Comparison of ENCODE assay signal across 24 cellular contexts in genomic region chr10:94370501-94370900, GRCh38. TPM values are rescaled to one million over a fixed set of nuclear protein-coding genes. Genes with fewer than 3 reads are reported as not detected.
DNase-seq lines count a peak whose midpoint lies in the region; ATAC-seq and TF ChIP-seq lines count a peak whose summit lies in the region.
"Had no signal": no experiment of that assay in that cellular context is flagged by ENCODE, and none has a peak within 500 bp of the region (broad histone marks: within the 10 kb centered on the region; RNA-seq: fewer than 3 reads in every experiment).

No MANE protein-coding gene starts in this region.

- H4K20me1 ChIP-seq in osteoblast (ENCODE audit: insufficient read depth, low read length): no peaks in the 10 kb centered on the region

- peaks cover 14% of the 10 kb centered on the region for H3K27me3 ChIP-seq in osteoblast (ENCODE audit: insufficient read depth, low read length)
- H3K27me3 ChIP-seq: MG63 had no signal

- TF ChIP-seq CTCF in osteoblast (IDR thresholded peaks at IDR 0.05; ENCODE audit: extremely low read depth, low read depth, low read length) (no peak), glutamatergic neuron (IDR thresholded peaks at IDR 0.05; ENCODE audit: partially characterized antibody, unreplicated experiment) (no peak)

- H3K9me3 Mint-ChIP-seq in glutamatergic neuron (ENCODE audit: unreplicated experiment): no peaks in the 10 kb centered on the region
- H3K9me3 Mint-ChIP-seq: CD8-positive, alpha-beta T cell had no signal

- no peaks in the 10 kb centered on the region for H3K4me1 ChIP-seq in osteoblast (ENCODE audit: insufficient read depth, low read length)

- DNase-seq in Ammon's horn (ENCODE audit: low spot score) (peak; percentile 86), caudate nucleus (lab: John Stamatoyannopoulos, UW) (peak in 21 of 61 donors; percentile 3 to 74 (median 23)), hippocampal formation (lab: John Stamatoyannopoulos, UW) (peak; percentile 18 to 89), osteoblast (ENCODE audit: insufficient read length, low spot score, missing footprints) (peak; percentile 35), glutamatergic neuron (no peak), HT-29 (ENCODE audit: low spot score) (no peak)
- DNase-seq: Calu3; CD8-positive, alpha-beta T cell; DMS153; H7; MG63; NCI-H1417; NCI-H1694 treated with DMSO at 0.1 percent for 48 hours; NCI-H446 treated with DMSO at 0.1 percent for 48 hours; NCI-H526 treated with DMSO at 0.1 percent for 48 hours; PC-9; RPMI8226; SHP77 had no signal

- H3K4me3 ChIP-seq in osteoblast (ENCODE audit: insufficient read depth, low read length): no peak overlapping the region
- H3K4me3 ChIP-seq: K562, MG63, PC-9, SK-N-MC had no signal

- no peak overlapping the region for H3K4me2 ChIP-seq in osteoblast (ENCODE audit: insufficient read depth, low read length)
- H3K4me2 ChIP-seq: PC-9 had no signal

- H3K27ac ChIP-seq in caudate nucleus (ENCODE audit: low read depth, low read length) (peak overlapping the region; percentile 97), osteoblast (ENCODE audit: low read depth, low read length) (no peak overlapping the region)
- H3K27ac ChIP-seq: 22Rv1, PC-9, SK-N-MC had no signal

- no peaks in the 10 kb centered on the region for H3K4me1 Mint-ChIP-seq in glutamatergic neuron (ENCODE audit: low read depth, unreplicated experiment)

- H3K36me3 Mint-ChIP-seq in glutamatergic neuron (ENCODE audit: unreplicated experiment): no peaks in the 10 kb centered on the region
- H3K36me3 Mint-ChIP-seq: CD8-positive, alpha-beta T cell had no signal

- H3K27ac Mint-ChIP-seq in glutamatergic neuron (ENCODE audit: unreplicated experiment): no peak overlapping the region
- H3K27ac Mint-ChIP-seq: CD8-positive, alpha-beta T cell had no signal

- no peak for ATAC-seq in HG03378 (IDR thresholded peaks at IDR 0.05; ENCODE audit: unreplicated experiment)
- no peak for ATAC-seq in GM21381 (IDR thresholded peaks at IDR 0.05; ENCODE audit: unreplicated experiment)
- ATAC-seq: CD8-positive, alpha-beta T cell; HepG2; K562 had no signal

- H3K79me2 ChIP-seq in osteoblast (ENCODE audit: insufficient read depth, low read length): no peaks in the 10 kb centered on the region

- H3K27me3 Mint-ChIP-seq in glutamatergic neuron (ENCODE audit: unreplicated experiment): no peaks in the 10 kb centered on the region

- no peaks in the 10 kb centered on the region for H3K36me3 ChIP-seq in osteoblast (ENCODE audit: insufficient read depth, low read length)
- H3K36me3 ChIP-seq: MG63 had no signal

- H3K4me3 Mint-ChIP-seq in glutamatergic neuron (ENCODE audit: unreplicated experiment): no peak overlapping the region
- H3K4me3 Mint-ChIP-seq: CD8-positive, alpha-beta T cell had no signal

- H2AFZ ChIP-seq in osteoblast (ENCODE audit: low read length): no peak overlapping the region
- H2AFZ ChIP-seq: PC-9 had no signal

- H3K9me3 ChIP-seq in osteoblast (ENCODE audit: low read depth, low read length): no peaks in the 10 kb centered on the region
- H3K9me3 ChIP-seq: MG63 had no signal

RNA-seq across cellular contexts. Expression of gene NOC3L, which starts 7.8 kb away (rescaled TPM):
- total RNA-seq in osteoblast: 19.4 and 21.0 TPM in 2 replicates
- total RNA-seq in glutamatergic neuron (ENCODE audit: unreplicated experiment): 11.6 TPM
- 7.9 and 8.0 TPM in 2 replicates for total RNA-seq in HT-29 (2014; rRNA removed; shearing (Covaris generic))

RNA-seq across cellular contexts. Expression of gene TBC1D12, which starts 31.8 kb away (rescaled TPM):
- total RNA-seq in osteoblast: 38.6 and 43.1 TPM in 2 replicates
- 5.1 TPM for total RNA-seq in glutamatergic neuron (ENCODE audit: unreplicated experiment)
- 5.8 TPM in 2 replicates for total RNA-seq in HT-29 (2014; rRNA removed; shearing (Covaris generic))

Comparison
In these comparisons a context has a peak if more than half of its experiments do, and no peak if none do; other contexts are left out.
1. DNase-seq: peak in Ammon's horn (single experiment), hippocampal formation (2 of 2) and osteoblast (single experiment); none in glutamatergic neuron (single experiment) and HT-29 (single experiment).